ENCODE assay signal across 9 cellular contexts in genomic region chr9:128103589-128103962, GRCh38. TPM values are rescaled to one million over a fixed set of nuclear protein-coding genes. Genes with fewer than 3 reads are reported as not detected.
DNase-seq lines count a peak whose midpoint lies in the region; ATAC-seq and TF ChIP-seq lines count a peak whose summit lies in the region.
"Had no signal": no experiment of that assay in that cellular context is flagged by ENCODE, and none has a peak within 500 bp of the region (broad histone marks: within the 10 kb centered on the region; RNA-seq: fewer than 3 reads in every experiment).

No MANE protein-coding gene starts in this region.

- H3K36me3 Mint-ChIP-seq in activated CD4-positive, alpha-beta T cell treated with anti-CD3 and anti-CD28 coated beads for 36 hours (ENCODE audit: low read depth): peaks cover 44% of the 10 kb centered on the region
- peaks cover 50% of the 10 kb centered on the region for H3K36me3 Mint-ChIP-seq in endodermal cell (ENCODE audit: low read depth)

- intact Hi-C loops in activated CD4-positive, alpha-beta T cell treated with anti-CD3 and anti-CD28 coated beads for 36 hours (cut with DNase I, micrococcal nuclease): loop anchor here in 1 of 2 experiments (5.0 kb wide), 1 partner anchor 161 kb away; no protein-coding TSS in a partner anchor

- no peak overlapping the region for H3K27ac ChIP-seq in endodermal cell (ENCODE audit: low read depth, low read length)
- no peak overlapping the region for H3K27ac ChIP-seq in MM.1S (ENCODE audit: low read length)

- peaks cover 20% of the 10 kb centered on the region for H3K4me1 ChIP-seq in endodermal cell (ENCODE audit: control insufficient read depth, insufficient read depth, low read length)
- H3K4me1 ChIP-seq in MM.1S (ENCODE audit: low read length): no peaks in the 10 kb centered on the region

- H3K9me3 ChIP-seq in endodermal cell (ENCODE audit: control insufficient read depth, low read length): no peaks in the 10 kb centered on the region
- no peaks in the 10 kb centered on the region for H3K9me3 ChIP-seq in MM.1S (replicated peaks; ENCODE audit: insufficient read depth, low read length)

- peaks cover 66% of the 10 kb centered on the region for H3K79me2 ChIP-seq in MM.1S (ENCODE audit: low read length)

- H3K27me3 ChIP-seq in endodermal cell (ENCODE audit: control insufficient read depth, insufficient read depth, low read length, poor library complexity, severe bottlenecking) (no peaks in the 10 kb centered on the region), MM.1S (replicated peaks; ENCODE audit: insufficient read depth, low read length) (no peaks in the 10 kb centered on the region)

- no peak overlapping the region for H3K4me3 Mint-ChIP-seq in activated CD4-positive, alpha-beta T cell treated with anti-CD3 and anti-CD28 coated beads for 36 hours
- no peak overlapping the region for H3K4me3 Mint-ChIP-seq in endodermal cell
- H3K4me3 Mint-ChIP-seq: dendritic cell treated with granulocyte-macrophage colony-stimulating factor and Interleukin-4, amounts not matched to agents 40 ng/mL and 50 ng/mL, for 4 days had no signal

- H3K9ac ChIP-seq in endodermal cell (ENCODE audit: extremely low read depth, low read length, poor library complexity, severe bottlenecking) (no peak overlapping the region), MM.1S (ENCODE audit: low read length) (no peak overlapping the region)

- no peaks in the 10 kb centered on the region for H3K9me2 ChIP-seq in MM.1S (replicated peaks; ENCODE audit: insufficient read depth, low read length)

- H3K4me3 ChIP-seq in endodermal cell (ENCODE audit: low read length) (no peak overlapping the region), MM.1S (ENCODE audit: low read length) (no peak overlapping the region)

- H3F3A ChIP-seq in MM.1S (ENCODE audit: insufficient read depth, low read length): peaks cover 11% of the 10 kb centered on the region; the same call in 1 of the 2 replicates

- H3K36me3 ChIP-seq in endodermal cell (ENCODE audit: control insufficient read depth, insufficient read depth, low read length) (peaks cover 62% of the 10 kb centered on the region), MM.1S (replicated peaks; ENCODE audit: insufficient read depth, low read length) (peaks cover 10% of the 10 kb centered on the region)

- H4K20me1 ChIP-seq in MM.1S (ENCODE audit: insufficient read depth, low read length): peaks cover 14% of the 10 kb centered on the region

- peak overlapping the region; percentile 59 for H3K27ac Mint-ChIP-seq in activated CD4-positive, alpha-beta T cell treated with anti-CD3 and anti-CD28 coated beads for 36 hours
- peak overlapping the region; percentile 64 for H3K27ac Mint-ChIP-seq in endodermal cell
- H3K27ac Mint-ChIP-seq: dendritic cell treated with granulocyte-macrophage colony-stimulating factor and Interleukin-4, amounts not matched to agents 40 ng/mL and 50 ng/mL, for 4 days had no signal

- peak; percentile 89 for ATAC-seq in activated CD4-positive, alpha-beta T cell treated with anti-CD3 and anti-CD28 coated beads for 36 hours
- ATAC-seq in HG03565 (IDR thresholded peaks at IDR 0.05; ENCODE audit: unreplicated experiment): no peak

- POLR2A ChIA-PET in activated CD4-positive, alpha-beta T cell treated with anti-CD3 and anti-CD28 coated beads for 36 hours (lab: Charles Lee): no interaction called here

- peaks cover 33% of the 10 kb centered on the region for H3K4me1 Mint-ChIP-seq in activated CD4-positive, alpha-beta T cell treated with anti-CD3 and anti-CD28 coated beads for 36 hours
- peaks cover 14% of the 10 kb centered on the region for H3K4me1 Mint-ChIP-seq in endodermal cell

- CTCF ChIA-PET in activated CD4-positive, alpha-beta T cell treated with anti-CD3 and anti-CD28 coated beads for 36 hours (lab: Charles Lee): interaction anchor here (0.9 to 1.7 kb wide), 5 partner anchors 14 to 160 kb away, joined by 3 to 13 read pairs (median 3); no protein-coding TSS in a partner anchor

- H2AFZ ChIP-seq in MM.1S (ENCODE audit: low read length): no peak overlapping the region

- DNase-seq in NCI-H2196 (lab: John Stamatoyannopoulos, UW; ENCODE audit: unreplicated experiment) (peak; percentile 20), NCI-H2196 treated with DMSO at 0.1 percent for 48 hours (lab: John Stamatoyannopoulos, UW; ENCODE audit: unreplicated experiment) (no peak), endodermal cell (peak; percentile 78), DMS 273 (lab: John Stamatoyannopoulos, UW; ENCODE audit: unreplicated experiment) (no peak), MM.1S (no peak)
- DNase-seq in activated CD4-positive, alpha-beta T cell treated with anti-CD3 and anti-CD28 coated beads for 36 hours: peak; percentile 69
- DNase-seq in stimulated activated CD4-positive, alpha-beta T cell treated with anti-CD3 and anti-CD28 coated beads, TNF-alpha, amount 100 ng/mL, for 24 hours (ENCODE audit: low read depth in 3 of 3): peak; percentile 14 to 32 (median 19)

- 92 to 94% methylated on average over 3 to 8 of the region's 8 CpGs for WGBS in endodermal cell (ENCODE audit: insufficient coverage in 1 of 2, insufficient read length in 1 of 2), 2 experiments

- no peak overlapping the region for H3K4me2 ChIP-seq in MM.1S (ENCODE audit: low read depth, low read length)

- no peaks in the 10 kb centered on the region for H3K27me3 Mint-ChIP-seq in activated CD4-positive, alpha-beta T cell treated with anti-CD3 and anti-CD28 coated beads for 36 hours
- no peaks in the 10 kb centered on the region for H3K27me3 Mint-ChIP-seq in endodermal cell (ENCODE audit: insufficient read depth)
- H3K27me3 Mint-ChIP-seq: dendritic cell treated with granulocyte-macrophage colony-stimulating factor and Interleukin-4, amounts not matched to agents 40 ng/mL and 50 ng/mL, for 4 days had no signal

- H3K9me3 Mint-ChIP-seq in activated CD4-positive, alpha-beta T cell treated with anti-CD3 and anti-CD28 coated beads for 36 hours (ENCODE audit: low read depth): no peaks in the 10 kb centered on the region
- no peaks in the 10 kb centered on the region for H3K9me3 Mint-ChIP-seq in endodermal cell
- H3K9me3 Mint-ChIP-seq: dendritic cell treated with granulocyte-macrophage colony-stimulating factor and Interleukin-4, amounts not matched to agents 40 ng/mL and 50 ng/mL, for 4 days had no signal

- TF ChIP-seq CTCF in endodermal cell (conservative IDR thresholded peaks at IDR 0.05) (peak; percentile 73), MM.1S (IDR thresholded peaks at IDR 0.05; ENCODE audit: low read length) (no peak)

RNA-seq across cellular contexts. Expression of gene PTGES2, which starts 24.0 kb away (rescaled TPM):
- 10 to 100 TPM; 47.7 to 48.5 TPM for total RNA-seq in activated CD4-positive, alpha-beta T cell treated with anti-CD3 and anti-CD28 coated beads for 36 hours
- total RNA-seq in endodermal cell: 10 to 100 TPM; 73.5 to 84.5 TPM
- 36.7 TPM for polyA plus RNA-seq in endodermal cell (2013, experiment 1 of 2)
- polyA plus RNA-seq in endodermal cell (2013, experiment 2 of 2): 33.1 TPM

RNA-seq across cellular contexts. Expression of gene SLC25A25, which starts 35.5 kb away (rescaled TPM):
- 10 to 100 TPM in 1 of 2 experiments, 1 to 10 TPM in 1; 6.9 to 10.8 TPM for total RNA-seq in activated CD4-positive, alpha-beta T cell treated with anti-CD3 and anti-CD28 coated beads for 36 hours
- 10 to 100 TPM; 12.9 to 13.1 TPM for total RNA-seq in endodermal cell
- 12.8 TPM for polyA plus RNA-seq in endodermal cell (2013, experiment 1 of 2)
- polyA plus RNA-seq in endodermal cell (2013, experiment 2 of 2): 11.1 TPM

RNA-seq across cellular contexts. Expression of gene NAIF1, which starts 36.5 kb away (rescaled TPM):
- total RNA-seq in activated CD4-positive, alpha-beta T cell treated with anti-CD3 and anti-CD28 coated beads for 36 hours: 10 to 100 TPM; 11.3 to 13.7 TPM
- total RNA-seq in endodermal cell: 1 to 10 TPM; 6.2 to 6.6 TPM
- 7.9 TPM for polyA plus RNA-seq in endodermal cell (2013, experiment 1 of 2)
- 7.3 TPM for polyA plus RNA-seq in endodermal cell (2013, experiment 2 of 2)

RNA-seq across cellular contexts. Expression of gene LCN2, which starts 45.7 kb away (rescaled TPM):
- not detected for total RNA-seq in activated CD4-positive, alpha-beta T cell treated with anti-CD3 and anti-CD28 coated beads for 36 hours
- total RNA-seq in endodermal cell: not detected
- not detected for polyA plus RNA-seq in endodermal cell (2013, experiment 1 of 2)
- not detected for polyA plus RNA-seq in endodermal cell (2013, experiment 2 of 2)

RNA-seq across cellular contexts. Expression of gene BBLN, which starts 56.5 kb away (rescaled TPM):
- total RNA-seq in activated CD4-positive, alpha-beta T cell treated with anti-CD3 and anti-CD28 coated beads for 36 hours: 10 to 100 TPM; 64.4 to 68.5 TPM
- 10 to 100 TPM; 65.7 to 82.1 TPM for total RNA-seq in endodermal cell
- polyA plus RNA-seq in endodermal cell (2013, experiment 1 of 2): 105 TPM
- polyA plus RNA-seq in endodermal cell (2013, experiment 2 of 2): 99.0 TPM

Comparison
In these comparisons a context has a peak if more than half of its experiments do, and no peak if none do; other contexts are left out.
1. DNase-seq: peak in NCI-H2196 (single experiment), activated CD4-positive, alpha-beta T cell treated with anti-CD3 and anti-CD28 coated beads for 36 hours (single experiment), endodermal cell (single experiment) and stimulated activated CD4-positive, alpha-beta T cell treated with anti-CD3 and anti-CD28 coated beads, TNF-alpha, amount 100 ng/mL, for 24 hours (3 of 3); none in NCI-H2196 treated with DMSO at 0.1 percent for 48 hours (single experiment), DMS 273 (single experiment) and MM.1S (single experiment).